1 cellular context compared by ENCODE assay signal in the genomic region with DNA sequence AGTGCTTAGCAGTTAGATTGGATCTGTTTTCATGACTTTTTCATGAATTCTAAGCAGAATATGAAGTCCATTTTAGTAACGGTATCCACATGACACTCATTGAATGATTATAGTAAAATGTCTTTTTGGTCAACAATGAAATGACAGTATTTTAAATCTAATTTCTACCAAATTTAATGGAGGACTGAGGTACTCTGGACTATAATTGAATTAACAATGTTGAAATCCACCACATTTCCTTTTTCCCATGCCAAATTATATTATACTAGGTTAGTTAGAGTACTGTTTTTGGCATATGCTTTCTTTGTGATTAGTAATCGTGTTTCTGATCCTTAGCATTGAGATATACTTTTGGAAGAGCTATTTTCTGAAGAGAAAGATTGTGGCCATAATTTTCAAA.
TF ChIP-seq lines count a peak whose summit lies in the region.

No MANE protein-coding gene starts in this region.

TF ChIP-seq in HepG2, 621 proteins besides CTCF, POLR2A, EP300 and RAD21:
- TF ChIP-seq SP5 (CRISPR knock-in tag; IDR thresholded peaks at IDR 0.05; ENCODE audit: borderline replicate concordance, low read depth) (no peak), HNF4A (CRISPR knock-in tag; IDR thresholded peaks at IDR 0.05) (no peak), ONECUT2 (CRISPR knock-in tag; IDR thresholded peaks at IDR 0.05) (no peak), ZNF354B (CRISPR knock-in tag; IDR thresholded peaks at IDR 0.05) (no peak), AKAP8 (CRISPR knock-in tag; IDR thresholded peaks at IDR 0.05) (no peak), ZFP41 (CRISPR knock-in tag; IDR thresholded peaks at IDR 0.05; ENCODE audit: borderline replicate concordance) (no peak), NFE2L2 (IDR thresholded peaks at IDR 0.05; ENCODE audit: low read length) (no peak)
- TF ChIP-seq, protein P1, sequence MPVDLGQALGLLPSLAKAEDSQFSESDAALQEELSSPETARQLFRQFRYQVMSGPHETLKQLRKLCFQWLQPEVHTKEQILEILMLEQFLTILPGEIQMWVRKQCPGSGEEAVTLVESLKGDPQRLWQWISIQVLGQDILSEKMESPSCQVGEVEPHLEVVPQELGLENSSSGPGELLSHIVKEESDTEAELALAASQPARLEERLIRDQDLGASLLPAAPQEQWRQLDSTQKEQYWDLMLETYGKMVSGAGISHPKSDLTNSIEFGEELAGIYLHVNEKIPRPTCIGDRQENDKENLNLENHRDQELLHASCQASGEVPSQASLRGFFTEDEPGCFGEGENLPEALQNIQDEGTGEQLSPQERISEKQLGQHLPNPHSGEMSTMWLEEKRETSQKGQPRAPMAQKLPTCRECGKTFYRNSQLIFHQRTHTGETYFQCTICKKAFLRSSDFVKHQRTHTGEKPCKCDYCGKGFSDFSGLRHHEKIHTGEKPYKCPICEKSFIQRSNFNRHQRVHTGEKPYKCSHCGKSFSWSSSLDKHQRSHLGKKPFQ (CRISPR knock-in tag; IDR thresholded peaks at IDR 0.05; ENCODE audit: insufficient replicate concordance) = no peak
